Comparison of ENCODE assay signal across 9 cellular contexts in genomic region chrX:32483534-32484136, GRCh38.
A peak's percentile ranks its signal among the peaks of the same experiment; 100 is the strongest.
DNase-seq lines count a peak whose midpoint lies in the region; ATAC-seq, FAIRE-seq and TF ChIP-seq lines count a peak whose summit lies in the region.
"Had no signal": no experiment of that assay in that cellular context is flagged by ENCODE, and none has a peak within 500 bp of the region (broad histone marks: within the 10 kb centered on the region; RNA-seq: fewer than 3 reads in every experiment).

No MANE protein-coding gene starts in this region.

- DNase-seq in NCI-H69 (lab: John Stamatoyannopoulos, UW) (peak; percentile 56), fibroblast of pulmonary artery (ENCODE audit: low read depth) (peak; percentile 1), GDM1 (lab: John Stamatoyannopoulos, UW) (no peak), putamen (ENCODE audit: low spot score) (no peak)
- no peak for DNase-seq in activated effector memory CD4-positive, alpha-beta T cell treated with Interleukin-2 at 50 U/mL for 16 hours
- DNase-seq: NCI-H1436 had no signal

- peak; percentile 83 for FAIRE-seq in A204.1 (lab: Jason Lieb, UNC)

- ATAC-seq in GM18511 (IDR thresholded peaks at IDR 0.05; ENCODE audit: unreplicated experiment), result peak; percentile 62
- ATAC-seq in GM19455 (IDR thresholded peaks at IDR 0.05; ENCODE audit: unreplicated experiment), result no peak

- TF ChIP-seq CTCF in fibroblast of pulmonary artery (IDR thresholded peaks at IDR 0.05; ENCODE audit: low read length, missing control alignments), result peak; percentile 14

- no peak overlapping the region for H3K4me3 ChIP-seq in fibroblast of pulmonary artery (replicated peaks; ENCODE audit: low read depth, low read length)

Comparison
In these comparisons a context has a peak if more than half of its experiments do, and no peak if none do; other contexts are left out.
1. DNase-seq: peak in NCI-H69 (single experiment) and fibroblast of pulmonary artery (single experiment); none in activated effector memory CD4-positive, alpha-beta T cell treated with Interleukin-2 at 50 U/mL for 16 hours (single experiment), GDM1 (single experiment) and putamen (single experiment).